ENCODE assay signal across 6 cellular contexts in the genomic region with DNA sequence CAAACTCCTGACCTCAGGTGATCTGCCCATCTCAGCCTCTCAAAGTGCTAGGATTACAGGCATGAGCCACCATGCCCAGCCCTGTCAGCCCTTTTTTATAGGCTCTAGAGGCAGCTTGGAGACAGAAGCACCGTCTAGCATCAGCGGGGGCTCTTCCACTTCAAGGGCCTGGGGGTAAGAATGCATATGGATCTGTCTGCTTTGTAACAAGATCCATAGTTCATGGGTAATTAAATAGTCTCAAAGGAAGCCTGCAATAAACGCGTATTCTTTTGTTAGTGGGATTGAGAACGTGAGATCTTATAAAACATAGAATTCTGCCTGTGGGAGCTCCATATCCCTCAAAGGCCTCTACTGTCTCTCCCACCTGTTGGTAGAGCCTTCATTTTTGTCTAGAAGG.
"Had no signal": no experiment of that assay in that cellular context is flagged by ENCODE, and none has a peak within 500 bp of the region (broad histone marks: within the 10 kb centered on the region; RNA-seq: fewer than 3 reads in every experiment).

No MANE protein-coding gene starts in this region.

- H3K4me1 ChIP-seq: HAP-1 had no signal

- DNase-seq: GM23248, GOT3, H7, IMR-90 had no signal

- H3K27ac ChIP-seq: GM23248 had no signal

- H3K9me3 ChIP-seq: HAP-1 had no signal

- H3K4me3 ChIP-seq: GM23248, HAP-1, K562 had no signal

- H3K36me3 ChIP-seq: HAP-1 had no signal
